8 cellular contexts compared by ENCODE assay signal in the genomic region with DNA sequence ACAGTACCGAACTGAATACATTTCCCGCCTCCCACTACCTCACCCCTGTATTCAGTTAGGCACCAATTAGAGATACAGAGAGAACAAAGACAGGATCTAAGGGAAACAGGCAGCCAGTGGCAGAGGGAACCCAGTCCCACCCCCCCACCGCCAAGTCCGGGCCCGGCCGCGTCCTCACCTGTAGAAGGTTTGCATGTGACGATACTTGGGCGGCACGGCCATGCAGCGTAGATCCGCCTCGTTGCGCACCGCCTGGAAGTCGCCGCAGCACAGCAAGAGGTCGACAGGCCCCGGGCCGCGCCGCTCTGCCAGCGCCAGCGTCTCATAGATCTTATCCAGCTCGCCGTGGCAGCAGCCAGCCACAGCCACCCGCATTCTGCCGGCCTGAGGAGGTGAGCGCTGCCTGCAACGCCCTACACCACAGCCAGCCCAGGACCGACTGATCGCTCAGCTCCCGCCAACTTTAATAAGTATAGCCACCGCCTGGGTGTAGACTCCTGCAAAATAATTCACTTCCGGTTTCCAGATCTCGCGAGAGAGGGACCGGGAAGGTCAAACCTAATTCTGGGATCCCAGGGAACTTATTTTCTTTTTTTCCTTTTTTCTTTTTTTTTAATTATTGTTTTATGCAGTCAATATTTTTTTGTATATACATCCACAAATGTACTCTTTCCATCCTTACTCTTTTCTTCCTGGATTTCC. TPM values are rescaled to one million over a fixed set of nuclear protein-coding genes. Genes with fewer than 3 reads are reported as not detected.
DNase-seq lines count a peak whose midpoint lies in the region; ATAC-seq, FAIRE-seq and TF ChIP-seq lines count a peak whose summit lies in the region.

A gene with protein sequence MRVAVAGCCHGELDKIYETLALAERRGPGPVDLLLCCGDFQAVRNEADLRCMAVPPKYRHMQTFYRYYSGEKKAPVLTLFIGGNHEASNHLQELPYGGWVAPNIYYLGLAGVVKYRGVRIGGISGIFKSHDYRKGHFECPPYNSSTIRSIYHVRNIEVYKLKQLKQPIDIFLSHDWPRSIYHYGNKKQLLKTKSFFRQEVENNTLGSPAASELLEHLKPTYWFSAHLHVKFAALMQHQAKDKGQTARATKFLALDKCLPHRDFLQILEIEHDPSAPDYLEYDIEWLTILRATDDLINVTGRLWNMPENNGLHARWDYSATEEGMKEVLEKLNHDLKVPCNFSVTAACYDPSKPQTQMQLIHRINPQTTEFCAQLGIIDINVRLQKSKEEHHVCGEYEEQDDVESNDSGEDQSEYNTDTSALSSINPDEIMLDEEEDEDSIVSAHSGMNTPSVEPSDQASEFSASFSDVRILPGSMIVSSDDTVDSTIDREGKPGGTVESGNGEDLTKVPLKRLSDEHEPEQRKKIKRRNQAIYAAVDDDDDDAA (minus strand): TSS at position 501 of the 702 bp plus-strand sequence. CDS start 126 bp downstream, at position 375.

- peak within 1 kb of the TSS; percentile 74 for H3K27ac ChIP-seq in colonic mucosa

- peak within 1 kb of the TSS; percentile 89 for H3K9ac ChIP-seq in colonic mucosa (ENCODE audit: low read depth in 2 of 2, low read length in 2 of 2)

- TF ChIP-seq CTCF in BJ (IDR thresholded peaks at IDR 0.05; ENCODE audit: insufficient read depth, low read depth, low read length) (no peak), colonic mucosa (IDR thresholded peaks at IDR 0.05) (no peak)

- peak; percentile 92 for ATAC-seq in HG03442 (IDR thresholded peaks at IDR 0.05; ENCODE audit: unreplicated experiment)

- H3K4me1 ChIP-seq in colonic mucosa = peaks cover 6% of the 10 kb centered on the region

- H3K27me3 ChIP-seq in BJ (ENCODE audit: control insufficient read depth, insufficient read depth, low read length) = no peaks in the 10 kb centered on the region
- no peaks in the 10 kb centered on the region for H3K27me3 ChIP-seq in colonic mucosa

- H3K36me3 ChIP-seq in BJ (ENCODE audit: control insufficient read depth, insufficient read depth, low read length) = no peaks in the 10 kb centered on the region
- no peaks in the 10 kb centered on the region for H3K36me3 ChIP-seq in colonic mucosa

- CTCF ChIA-PET in BJ (lab: Yijun Ruan, JAX) = interaction anchor here (0.9 to 1.2 kb wide), 2 partner anchors 56 to 107 kb away, joined by 3 read pairs; no protein-coding TSS in a partner anchor

- intact Hi-C loops in colonic mucosa (cut with DNase I) = no loop called here

- DNase-seq in BJ (ENCODE audit: low read depth) (peak; percentile 24), GM19239 (ENCODE audit: insufficient read length, low spot score) (peak; percentile 51), NCI-H510A treated with DMSO at 0.1 percent for 48 hours (lab: John Stamatoyannopoulos, UW) (peak; percentile 73), colonic mucosa (peak; percentile 94), kidney glomerular epithelial cell (lab: John Stamatoyannopoulos, UW) (peak; percentile 91)
- DNase-seq in activated CD4-positive, alpha-beta T cell treated with anti-CD3 and anti-CD28 coated beads for 4 hours = peak; percentile 75 to 82
- DNase-seq in stimulated activated CD4-positive, alpha-beta T cell treated with anti-CD3 and anti-CD28 coated beads, Interleukin-1b, Interleukin-23, amount 100 ng/mL, for 24 hours (ENCODE audit: low read depth in 4 of 4, low spot score in 1 of 4) = peak; percentile 51 to 70 (median 53)

- FAIRE-seq in GM19239 (lab: Jason Lieb, UNC) = peak; percentile 23

- peak within 1 kb of the TSS; percentile 98 for H3K4me3 ChIP-seq in BJ (ENCODE audit: low read depth, low read length)
- peak within 1 kb of the TSS; percentile 65 for H3K4me3 ChIP-seq in colonic mucosa

- POLR2A ChIA-PET in BJ (lab: Charles Lee) = interaction anchor here (0.6 kb wide), 1 partner anchor 173 kb away, joined by 3 read pairs; no protein-coding TSS in a partner anchor

- no peaks in the 10 kb centered on the region for H3K9me3 ChIP-seq in colonic mucosa

RNA-seq across cellular contexts. Expression of the gene that starts here (rescaled TPM):
- polyA plus RNA-seq in BJ (2011; rRNA removed) = 6.0 and 7.1 TPM in 2 replicates
- polyA minus RNA-seq in BJ (2011; rRNA and poly(A)+ RNA removed) = 3.3 and 3.6 TPM in 2 replicates
- total RNA-seq in colonic mucosa = 10 to 100 TPM; 10.5 to 18.7 TPM

Comparison
In these comparisons a context has a peak if more than half of its experiments do, and no peak if none do; other contexts are left out.
1. Peak in every context shown above with its lines: DNase-seq, ATAC-seq, H3K4me3 ChIP-seq and H3K27ac ChIP-seq.
2. DNase-seq: peak in every context shown above with its lines; median percentile 94 in colonic mucosa; 91 in kidney glomerular epithelial cell; 78 in activated CD4-positive, alpha-beta T cell treated with anti-CD3 and anti-CD28 coated beads for 4 hours; 73 in NCI-H510A treated with DMSO at 0.1 percent for 48 hours; 53 in stimulated activated CD4-positive, alpha-beta T cell treated with anti-CD3 and anti-CD28 coated beads, Interleukin-1b, Interleukin-23, amount 100 ng/mL, for 24 hours; 51 in GM19239; 24 in BJ.